In genomic region chr6:17390276-17390675, GRCh38 we compare ENCODE assay signal across 23 cellular contexts. TPM values are rescaled to one million over a fixed set of nuclear protein-coding genes. Genes with fewer than 3 reads are reported as not detected.
"Had no signal": no experiment of that assay in that cellular context is flagged by ENCODE, and none has a peak within 500 bp of the region (broad histone marks: within the 10 kb centered on the region; RNA-seq: fewer than 3 reads in every experiment).

No MANE protein-coding gene starts in this region.

- H3K4me1 ChIP-seq: prostate gland had no signal

- H3K9me3 ChIP-seq: left lung, prostate gland, right atrium auricular region, thyroid gland had no signal

- H3K36me3 ChIP-seq: cardiac muscle cell, left lung, prostate gland, right atrium auricular region, thyroid gland had no signal

- H3K27me3 ChIP-seq: cardiac muscle cell, foreskin keratinocyte, hepatocyte, right atrium auricular region, thyroid gland had no signal

- H3K27ac ChIP-seq: cardiac muscle cell, foreskin keratinocyte, hepatocyte, left lung, prostate gland, right atrium auricular region, thyroid gland, VCaP had no signal

- H3K4me3 ChIP-seq: cardiac muscle cell, hepatocyte, left lung, lung, prostate gland, right atrium auricular region, thyroid gland had no signal

- FAIRE-seq: endometrium had no signal

- H2AFZ ChIP-seq: hepatocyte had no signal

- H3K4me2 ChIP-seq: hepatocyte had no signal

- DNase-seq: activated CD4-positive, alpha-beta T cell treated with anti-CD3 and anti-CD28 coated beads, Interleukin-2, amount 50 U/mL, for 1 hour; activated naive CD4-positive, alpha-beta T cell treated with Interleukin-2 at 50 U/mL for 16 hours; activated naive CD8-positive, alpha-beta T cell treated with anti-CD3 and anti-CD28 coated beads for 36 hours; activated T-cell treated with anti-CD3 and anti-CD28 coated beads, Interleukin-2, amount 50 U/mL, for 4 hours; immature natural killer cell; kidney glomerular epithelial cell; left lung; natural killer cell; stimulated activated CD4-positive, alpha-beta T cell treated with anti-CD3 and anti-CD28 coated beads, Interleukin-12 subunit alpha, Interleukin-12 subunit beta, amount 100 ng/mL, for 4 hours; stimulated activated CD4-positive, alpha-beta T cell treated with anti-CD3 and anti-CD28 coated beads, Interleukin-4, amount 100 ng/mL, for 4 hours; stimulated activated naive CD8-positive, alpha-beta T cell treated with anti-CD3 and anti-CD28 coated beads, Interleukin-15, Interleukin-2, amounts not matched to agents 100 U/mL and 50 U/mL, for 24 hours; substantia nigra; T-cell; thyroid gland had no signal

RNA-seq across cellular contexts. Expression of gene CAP2, which starts 3.1 kb away (rescaled TPM):
- total RNA-seq: activated naive CD8-positive, alpha-beta T cell treated with anti-CD3 and anti-CD28 coated beads for 36 hours; activated T-cell treated with anti-CD3 and anti-CD28 coated beads, Interleukin-2, amount 50 U/mL, for 4 hours; activated T-helper 2 cell treated with anti-CD3 and anti-CD28 coated beads, Interferon-gamma antibody, Interleukin-2, Interleukin-4, amounts not matched to agents 10 μg/mL and 5 μg/mL and 100 μg/mL, durations not matched to agents 14 hours and 24 hours and 36 hours; natural killer cell had no signal
- polyA plus RNA-seq: immature natural killer cell had no signal
